1 cellular context compared by ENCODE assay signal in the genomic region with DNA sequence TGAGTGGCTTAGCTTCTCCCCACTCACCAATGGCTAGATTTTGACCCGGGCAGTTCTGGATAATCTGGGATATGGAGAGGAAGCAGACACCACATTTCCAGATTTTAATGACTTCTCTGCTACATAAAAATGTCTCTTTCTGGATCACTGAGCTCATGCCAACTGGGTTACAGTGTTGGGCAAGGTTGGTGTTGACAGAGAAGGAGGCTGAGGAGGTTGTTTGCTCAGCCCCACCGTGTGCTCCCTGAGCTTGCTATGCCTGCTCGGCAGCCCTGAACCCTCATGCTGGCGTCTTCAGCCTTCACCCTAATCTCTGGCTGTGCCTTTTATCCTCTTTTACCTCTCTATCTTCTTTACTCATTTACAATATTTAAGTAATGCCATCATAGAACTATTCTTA.
A peak's percentile ranks its signal among the peaks of the same experiment; 100 is the strongest.
TF ChIP-seq lines count a peak whose summit lies in the region.

No MANE protein-coding gene starts in this region.

TF ChIP-seq in HEK293, 187 proteins besides CTCF, POLR2A, EP300 and RAD21 (continued from another document):
- no peak for TF ChIP-seq BCL11A (tag by site-specific recombination; IDR thresholded peaks at IDR 0.05; ENCODE audit: low read depth)
- peak; percentile 53 for TF ChIP-seq GLIS2 (tag by site-specific recombination; IDR thresholded peaks at IDR 0.05)
- TF ChIP-seq GLIS1 (tag by site-specific recombination; IDR thresholded peaks at IDR 0.05), result peak; percentile 94
- no peak for TF ChIP-seq ZBTB20 (tag by site-specific recombination; IDR thresholded peaks at IDR 0.05)
- TF ChIP-seq, protein P1, sequence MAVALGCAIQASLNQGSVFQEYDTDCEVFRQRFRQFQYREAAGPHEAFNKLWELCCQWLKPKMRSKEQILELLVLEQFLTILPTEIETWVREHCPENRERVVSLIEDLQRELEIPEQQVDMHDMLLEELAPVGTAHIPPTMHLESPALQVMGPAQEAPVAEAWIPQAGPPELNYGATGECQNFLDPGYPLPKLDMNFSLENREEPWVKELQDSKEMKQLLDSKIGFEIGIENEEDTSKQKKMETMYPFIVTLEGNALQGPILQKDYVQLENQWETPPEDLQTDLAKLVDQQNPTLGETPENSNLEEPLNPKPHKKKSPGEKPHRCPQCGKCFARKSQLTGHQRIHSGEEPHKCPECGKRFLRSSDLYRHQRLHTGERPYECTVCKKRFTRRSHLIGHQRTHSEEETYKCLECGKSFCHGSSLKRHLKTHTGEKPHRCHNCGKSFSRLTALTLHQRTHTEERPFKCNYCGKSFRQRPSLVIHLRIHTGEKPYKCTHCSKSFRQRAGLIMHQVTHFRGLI (tag by site-specific recombination; IDR thresholded peaks at IDR 0.05), result 0 out of 2 replicates have a peak, but pooled peaks have one; percentile 51
TF ChIP-seq in HEK293: peak in this region for 4.
